9 cellular contexts compared by ENCODE assay signal in genomic region chr2:38835015-38835601, GRCh38. TPM values are rescaled to one million over a fixed set of nuclear protein-coding genes. Genes with fewer than 3 reads are reported as not detected.
A peak's percentile ranks its signal among the peaks of the same experiment; 100 is the strongest.
DNase-seq lines count a peak whose midpoint lies in the region; ATAC-seq, FAIRE-seq and TF ChIP-seq lines count a peak whose summit lies in the region.
"Had no signal": no experiment of that assay in that cellular context is flagged by ENCODE, and none has a peak within 500 bp of the region (broad histone marks: within the 10 kb centered on the region; RNA-seq: fewer than 3 reads in every experiment).

No MANE protein-coding gene starts in this region.

- BruUV-seq in GM12878 (replicated peaks; lab: Mats Ljungman, UMichigan), result no TSS peak

- H3K27me3 ChIP-seq in GM12878 (replicated peaks in 1 of 2; ENCODE audit: control insufficient read depth in 2 of 2, insufficient read depth in 2 of 2, low read length in 1 of 2), result no peaks in the 10 kb centered on the region

- H3K79me2 ChIP-seq in GM12878 (ENCODE audit: control insufficient read depth, insufficient read depth, low read length), result no peaks in the 10 kb centered on the region

- RAD21 ChIA-PET in GM12878 (lab: Charles Lee; ENCODE audit: unreplicated experiment), result interaction anchor here (1.0 to 1.9 kb wide), 3 partner anchors 91 to 253 kb away, joined by 3 to 10 read pairs (median 3); no protein-coding TSS in a partner anchor

- CTCF ChIA-PET in GM12878 (lab: Yijun Ruan, JAX), result interaction anchor here (0.7 to 4.0 kb wide), 13 partner anchors 8 to 302 kb away, joined by 3 to 27 read pairs (median 5); no protein-coding TSS in a partner anchor

- TF ChIP-seq POLR2A in GM12878 (IDR thresholded peaks at IDR 0.05; ENCODE audit: low read depth, low read length), result no peak

- no peak for TF ChIP-seq EP300 in GM12878 (IDR thresholded peaks at IDR 0.05; ENCODE audit: borderline replicate concordance in 1 of 2, control insufficient read depth in 1 of 2, low read depth in 2 of 2, low read length in 2 of 2)

- H2AFZ ChIP-seq in GM12878 (ENCODE audit: control insufficient read depth, low read depth, low read length), result no peak overlapping the region

- FAIRE-seq in GM12878 (lab: Jason Lieb, UNC), result no peak
- no peak for FAIRE-seq in kidney (lab: Jason Lieb, UNC)
- FAIRE-seq: A204.1 had no signal

- peaks cover 0 to 3% of the 10 kb centered on the region in 2 experiments; a peak in 1 of 4 replicates for H3K36me3 ChIP-seq in GM12878 (ENCODE audit: control insufficient read depth in 2 of 2, insufficient read depth in 2 of 2, low read length in 1 of 2)
- H3K36me3 ChIP-seq in kidney (ENCODE audit: control insufficient read depth in 1 of 2, insufficient read depth in 2 of 2, low read length in 2 of 2), result peaks cover 7 to 15% of the 10 kb centered on the region in 2 donors

- SMC1A ChIA-PET in GM12878 (lab: Charles Lee; ENCODE audit: uncharacterized antibody, unreplicated experiment), result interaction anchor here (0.9 to 4.1 kb wide), 7 partner anchors 9 to 327 kb away, joined by 3 to 23 read pairs (median 3); no protein-coding TSS in a partner anchor

- H3K9me3 ChIP-seq in GM12878 (replicated peaks; ENCODE audit: control insufficient read depth, insufficient read depth, low read length) (no peaks in the 10 kb centered on the region), kidney (ENCODE audit: control insufficient read depth in 1 of 2, low read length in 2 of 2) (no peaks in the 10 kb centered on the region)

- in situ Hi-C loops in GM12878 (cut with MboI), result no loop called here

- H4K20me1 ChIP-seq in GM12878 (ENCODE audit: control insufficient read depth, insufficient read depth), result no peaks in the 10 kb centered on the region

- H3K27ac ChIP-seq in GM12878 (ENCODE audit: control insufficient read depth, insufficient read depth), result no peak overlapping the region
- H3K27ac ChIP-seq in kidney (ENCODE audit: low read depth in 2 of 2, low read length in 2 of 2), result no peak overlapping the region

- no peak overlapping the region for H3K4me3 ChIP-seq in GM12878
- no peak overlapping the region for H3K4me3 ChIP-seq in kidney (ENCODE audit: low read length in 2 of 2)

- H3K9ac ChIP-seq in GM12878 (ENCODE audit: control insufficient read depth, insufficient read depth, low read length) (no peak overlapping the region), kidney (ENCODE audit: low read length in 2 of 2) (no peak overlapping the region)

- 55% methylated on average over 1 of the region's 1 CpG for WGBS in GM12878 (ENCODE audit: insufficient coverage, insufficient replicate concordance, low lambda C conversion rate, missing lambda C conversion rate)

- H3K4me1 ChIP-seq in GM12878 (ENCODE audit: control insufficient read depth, insufficient read depth, low read length) (peaks cover 15% of the 10 kb centered on the region), kidney (ENCODE audit: control insufficient read depth in 1 of 2, insufficient read depth in 1 of 2, low read depth in 1 of 2, low read length in 2 of 2) (no peaks in the 10 kb centered on the region)

- TF ChIP-seq RAD21 in GM12878 (IDR thresholded peaks at IDR 0.05; ENCODE audit: insufficient read depth, low read depth, low read length), result 0 out of 2 replicates have a peak, but pooled peaks have one; percentile 18

- no peak overlapping the region for H3K4me2 ChIP-seq in GM12878 (ENCODE audit: control insufficient read depth, insufficient read depth)

- intact Hi-C loops in GM12878 (cut with micrococcal nuclease; ENCODE audit: unreplicated experiment), result loop anchor here (1.0 kb wide), 1 partner anchor 254 kb away; no protein-coding TSS in a partner anchor
- intact Hi-C loops in kidney (cut with DNase I), result no loop called here

- DNase-seq in DMS 273 (lab: John Stamatoyannopoulos, UW; ENCODE audit: unreplicated experiment) (peak; percentile 54), DMS 273 treated with DMSO at 0.1 percent for 48 hours (lab: John Stamatoyannopoulos, UW) (no peak), MV-4-11 (lab: John Stamatoyannopoulos, UW) (peak; percentile 6), GM12878 (ENCODE audit: low read depth, low spot score) (no peak), myocyte (ENCODE audit: low read depth) (peak; percentile 7), kidney (no peak)

- POLR2A ChIA-PET in GM12878 (lab: Charles Lee), result interaction anchor here (0.6 to 1.0 kb wide), 2 partner anchors 254 to 270 kb away, joined by 3 read pairs; no protein-coding TSS in a partner anchor

- TF ChIP-seq CTCF in GM12878 (IDR thresholded peaks at IDR 0.05 in 2 of 3, conservative IDR thresholded peaks at IDR 0.05 in 1 of 3; ENCODE audit: control insufficient read depth in 2 of 3, extremely low read depth in 1 of 3, insufficient read depth in 1 of 3, low read depth in 3 of 3, low read length in 3 of 3) (peak; percentile 15 to 37 (median 25); a peak in 3 of 6 replicates), kidney (IDR thresholded peaks at IDR 0.05; ENCODE audit: borderline replicate concordance, extremely low read depth, insufficient read depth) (no peak)

- ATAC-seq in GM12878, result peak; percentile 28; the same call in 1 of the 3 replicates
- no peak for ATAC-seq in GM21515 (IDR thresholded peaks at IDR 0.05; ENCODE audit: unreplicated experiment)
- no peak for ATAC-seq in GM18867 (IDR thresholded peaks at IDR 0.05; ENCODE audit: unreplicated experiment)

RNA-seq across cellular contexts. Expression of gene DHX57, which starts 40.6 kb away (rescaled TPM):
- total RNA-seq in GM12878 (2013; cell fraction: nucleolus; rRNA removed), result 33.8 and 35.2 TPM in 2 replicates
- 12.5 and 13.2 TPM in 2 replicates for total RNA-seq in GM12878 (2014; rRNA removed)
- total RNA-seq in GM12878 (2014; rRNA removed; fragmentation: Illumina TruSeq; extraction: Trizol), result 17.9 and 18.0 TPM in 2 replicates
- 13.7 and 15.8 TPM in 2 replicates for total RNA-seq in GM12878 (2021)
- polyA plus RNA-seq in GM12878 (2011; ENCODE audit: low read depth), result 7.1 TPM
- 16.2 and 17.5 TPM in 2 replicates for polyA plus RNA-seq in GM12878 (2011; rRNA removed)
- polyA plus RNA-seq in GM12878 (2011; cell fraction: cytosol; rRNA removed), result 7.9 and 8.5 TPM in 2 replicates
- 11.0 and 12.5 TPM in 2 replicates for polyA plus RNA-seq in GM12878 (2011; cell fraction: nucleus; rRNA removed)
- polyA plus RNA-seq in GM12878 (2012), result 7.7 and 12.7 TPM in 2 replicates
- polyA plus RNA-seq in GM12878 (2014; fragmentation: Illumina TruSeq; extraction: Trizol), result 15.8 and 20.9 TPM in 2 replicates
- polyA plus RNA-seq in GM12878 (2014; fragmentation: Nextera tagmentation; extraction: Ambion mirVana), result 1 to 10 TPM; 6.5 to 7.1 TPM
- 9.3 and 10.4 TPM in 2 replicates for polyA plus RNA-seq in GM12878 (2014; rRNA removed)
- 10 to 100 TPM; 16.5 to 18.0 TPM for polyA plus RNA-seq in GM12878 (2016; fragmentation: Nextera tagmentation; extraction: Ambion mirVana)
- polyA minus RNA-seq in GM12878 (2011; rRNA and poly(A)+ RNA removed), result 22.1 and 25.5 TPM in 2 replicates
- 7.9 and 13.1 TPM in 2 replicates for polyA minus RNA-seq in GM12878 (2011; cell fraction: cytosol; rRNA and poly(A)+ RNA removed)
- 6.4 and 10.9 TPM in 2 replicates for polyA minus RNA-seq in GM12878 (2011; cell fraction: nucleus; rRNA and poly(A)+ RNA removed)
- total RNA-seq in myocyte, result 11.0 and 11.8 TPM in 2 replicates
- 9.0 TPM for polyA plus RNA-seq in myocyte (2012)
- total RNA-seq in kidney, result 20.7 TPM
- polyA plus RNA-seq in kidney (ENCODE audit: insufficient read depth, low read depth, low replicate concordance), result 6.9 TPM

RNA-seq across cellular contexts. Expression of gene MORN2, which starts 40.7 kb away (rescaled TPM):
- total RNA-seq in GM12878 (2013; cell fraction: nucleolus; rRNA removed), result 1.6 TPM in 1 of 2 replicates, not detected in the other
- total RNA-seq in GM12878 (2014; rRNA removed) (2.8 and 4.4 TPM in 2 replicates), GM12878 (2014; rRNA removed; fragmentation: Illumina TruSeq; extraction: Trizol) (7.6 and 8.4 TPM in 2 replicates), GM12878 (2021) (2.3 and 3.5 TPM in 2 replicates), myocyte (20.6 and 21.7 TPM in 2 replicates), kidney (29.6 TPM)
- polyA plus RNA-seq in GM12878 (2011; ENCODE audit: low read depth), result 7.1 TPM
- polyA plus RNA-seq in GM12878 (2011; rRNA removed) (6.8 and 12.2 TPM in 2 replicates), GM12878 (2014; fragmentation: Illumina TruSeq; extraction: Trizol) (7.6 and 9.1 TPM in 2 replicates), GM12878 (2014; fragmentation: Nextera tagmentation; extraction: Ambion mirVana) (10 to 100 TPM; 18.7 to 19.2 TPM), GM12878 (2014; rRNA removed) (4.5 and 7.6 TPM in 2 replicates), GM12878 (2016; fragmentation: Nextera tagmentation; extraction: Ambion mirVana) (10 to 100 TPM; 19.0 to 26.9 TPM), kidney (ENCODE audit: insufficient read depth, low read depth, low replicate concordance) (121 TPM)
- 2.3 and 2.8 TPM in 2 replicates for polyA plus RNA-seq in GM12878 (2011; cell fraction: cytosol; rRNA removed)
- 1.7 and 2.1 TPM in 2 replicates for polyA plus RNA-seq in GM12878 (2011; cell fraction: nucleus; rRNA removed)
- 7.3 and 12.1 TPM in 2 replicates for polyA plus RNA-seq in GM12878 (2012)
- polyA minus RNA-seq in GM12878 (2011; rRNA and poly(A)+ RNA removed), result 1.9 and 2.2 TPM in 2 replicates
- polyA minus RNA-seq in GM12878 (2011; cell fraction: cytosol; rRNA and poly(A)+ RNA removed), result 1.5 and 2.1 TPM in 2 replicates
- polyA minus RNA-seq in GM12878 (2011; cell fraction: nucleus; rRNA and poly(A)+ RNA removed), result not detected in 2 replicates
- polyA plus RNA-seq in myocyte (2012), result 44.1 TPM

RNA-seq across cellular contexts. Expression of gene ARHGEF33, which starts 54.6 kb away (rescaled TPM):
- total RNA-seq in GM12878 (2013; cell fraction: nucleolus; rRNA removed), result 0.54 and 0.69 TPM in 2 replicates
- 0.05 and 0.06 TPM in 2 replicates for total RNA-seq in GM12878 (2014; rRNA removed)
- not detected in 2 replicates for total RNA-seq in GM12878 (2014; rRNA removed; fragmentation: Illumina TruSeq; extraction: Trizol)
- 0.08 TPM in 1 of 2 replicates, not detected in the other for total RNA-seq in GM12878 (2021)
- polyA plus RNA-seq in GM12878 (2011; ENCODE audit: low read depth), result not detected
- polyA plus RNA-seq in GM12878 (2011; rRNA removed), result 0.04 TPM in 1 of 2 replicates, not detected in the other
- 0.01 and 0.02 TPM in 2 replicates for polyA plus RNA-seq in GM12878 (2011; cell fraction: cytosol; rRNA removed)
- polyA plus RNA-seq in GM12878 (2011; cell fraction: nucleus; rRNA removed), result 0.06 TPM in 2 replicates
- not detected in 2 replicates for polyA plus RNA-seq in GM12878 (2012)
- 0.01 TPM in 1 of 2 replicates, not detected in the other for polyA plus RNA-seq in GM12878 (2014; fragmentation: Illumina TruSeq; extraction: Trizol)
- polyA plus RNA-seq in GM12878 (2014; fragmentation: Nextera tagmentation; extraction: Ambion mirVana), result under 1 TPM in 1 of 2 experiments, not detected in 1; 0.08 TPM
- polyA plus RNA-seq in GM12878 (2014; rRNA removed), result 0.03 TPM in 1 of 2 replicates, not detected in the other
- not detected for polyA plus RNA-seq in GM12878 (2016; fragmentation: Nextera tagmentation; extraction: Ambion mirVana)
- 0.07 and 0.26 TPM in 2 replicates for polyA minus RNA-seq in GM12878 (2011; rRNA and poly(A)+ RNA removed)
- not detected in 2 replicates for polyA minus RNA-seq in GM12878 (2011; cell fraction: cytosol; rRNA and poly(A)+ RNA removed)
- polyA minus RNA-seq in GM12878 (2011; cell fraction: nucleus; rRNA and poly(A)+ RNA removed), result not detected in 2 replicates
- total RNA-seq in myocyte, result 0.26 and 0.27 TPM in 2 replicates
- polyA plus RNA-seq in myocyte (2012), result 0.26 TPM
- 2.3 TPM for total RNA-seq in kidney
- 2.4 TPM for polyA plus RNA-seq in kidney (ENCODE audit: insufficient read depth, low read depth, low replicate concordance)

RNA-seq across cellular contexts. Expression of gene GEMIN6, which starts 57.1 kb away (rescaled TPM):
- total RNA-seq in GM12878 (2013; cell fraction: nucleolus; rRNA removed), result 3.4 and 4.3 TPM in 2 replicates
- total RNA-seq in GM12878 (2014; rRNA removed) (14.2 and 16.6 TPM in 2 replicates), GM12878 (2014; rRNA removed; fragmentation: Illumina TruSeq; extraction: Trizol) (23.8 and 24.1 TPM in 2 replicates), GM12878 (2021) (22.1 and 22.9 TPM in 2 replicates), myocyte (7.9 and 8.2 TPM in 2 replicates), kidney (11.0 TPM)
- polyA plus RNA-seq in GM12878 (2011; ENCODE audit: low read depth), result 4.8 TPM
- polyA plus RNA-seq in GM12878 (2011; rRNA removed) (28.4 and 38.0 TPM in 2 replicates), GM12878 (2014; fragmentation: Illumina TruSeq; extraction: Trizol) (16.6 and 25.6 TPM in 2 replicates), GM12878 (2014; fragmentation: Nextera tagmentation; extraction: Ambion mirVana) (10 to 100 TPM; 63.4 to 67.6 TPM), GM12878 (2014; rRNA removed) (16.3 and 16.6 TPM in 2 replicates), GM12878 (2016; fragmentation: Nextera tagmentation; extraction: Ambion mirVana) (10 to 100 TPM; 31.7 to 40.3 TPM), kidney (ENCODE audit: insufficient read depth, low read depth, low replicate concordance) (24.7 TPM)
- polyA plus RNA-seq in GM12878 (2011; cell fraction: cytosol; rRNA removed), result 10.4 and 12.1 TPM in 2 replicates
- polyA plus RNA-seq in GM12878 (2011; cell fraction: nucleus; rRNA removed), result 6.0 and 6.3 TPM in 2 replicates
- 7.9 and 11.0 TPM in 2 replicates for polyA plus RNA-seq in GM12878 (2012)
- polyA minus RNA-seq in GM12878 (2011; rRNA and poly(A)+ RNA removed), result 3.9 and 5.3 TPM in 2 replicates
- 2.9 and 3.3 TPM in 2 replicates for polyA minus RNA-seq in GM12878 (2011; cell fraction: cytosol; rRNA and poly(A)+ RNA removed)
- polyA minus RNA-seq in GM12878 (2011; cell fraction: nucleus; rRNA and poly(A)+ RNA removed), result 1.2 and 2.1 TPM in 2 replicates
- 14.1 TPM for polyA plus RNA-seq in myocyte (2012)

Comparison
In these comparisons a context has a peak if more than half of its experiments do, and no peak if none do; other contexts are left out.
1. DNase-seq: peak in DMS 273 (single experiment), MV-4-11 (single experiment) and myocyte (single experiment); none in DMS 273 treated with DMSO at 0.1 percent for 48 hours (single experiment), GM12878 (single experiment) and kidney (single experiment).